In the genomic region with DNA sequence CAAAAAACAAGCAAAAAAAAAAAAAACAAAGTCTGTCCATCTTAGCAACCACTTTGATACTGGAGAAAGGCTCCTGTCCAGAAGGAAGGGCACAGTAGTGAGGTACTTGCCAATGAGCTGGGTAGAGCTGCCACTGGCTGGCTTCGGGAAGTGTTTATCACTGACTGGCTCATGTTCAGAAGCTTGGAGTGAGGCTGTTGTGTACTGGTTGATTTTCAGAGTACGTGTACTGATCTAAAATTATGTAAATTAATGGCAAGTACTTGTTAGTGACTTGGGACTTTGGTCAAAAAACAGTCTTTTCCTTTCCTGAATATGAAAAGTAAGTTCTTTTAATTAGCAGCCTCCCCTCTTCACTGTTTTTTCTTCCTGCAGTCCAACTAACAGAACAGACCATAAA, we compare ENCODE assay signal across 8 cellular contexts. TPM values are rescaled to one million over a fixed set of nuclear protein-coding genes. Genes with fewer than 3 reads are reported as not detected.
DNase-seq lines count a peak whose midpoint lies in the region; ATAC-seq, FAIRE-seq and TF ChIP-seq lines count a peak whose summit lies in the region.

No MANE protein-coding gene starts in this region.

- TF ChIP-seq RAD21 in A549 (conservative IDR thresholded peaks at IDR 0.05 in 1 of 2, IDR thresholded peaks at IDR 0.05 in 1 of 2), result no peak

- H3K4me2 ChIP-seq in A549, result peak overlapping the region; percentile 65

- no peaks in the 10 kb centered on the region for H3K27me3 Mint-ChIP-seq in naive thymus-derived CD4-positive, alpha-beta T cell

- peaks cover 13% of the 10 kb centered on the region for H3K36me3 ChIP-seq in HUES6 (ENCODE audit: control insufficient read depth, insufficient read depth, low read length)
- no peaks in the 10 kb centered on the region for H3K36me3 ChIP-seq in breast epithelium
- H3K36me3 ChIP-seq in naive thymus-derived CD4-positive, alpha-beta T cell (ENCODE audit: control insufficient read depth in 2 of 3, insufficient read depth in 3 of 3, low read length in 3 of 3), result peaks cover 0 to 3% (median 0%) of the 10 kb centered on the region in 3 experiments

- ATAC-seq in A549 (no peak), GM19324 (IDR thresholded peaks at IDR 0.05; ENCODE audit: low FRiP score, unreplicated experiment) (no peak), GM18867 (IDR thresholded peaks at IDR 0.05; ENCODE audit: unreplicated experiment) (no peak)
- no peak for ATAC-seq in naive thymus-derived CD4-positive, alpha-beta T cell

- CTCF ChIA-PET in A549 (lab: Yijun Ruan, JAX), result no interaction called here
- CTCF ChIA-PET in naive thymus-derived CD4-positive, alpha-beta T cell (lab: Charles Lee), result interaction anchor here (0.7 kb wide), 1 partner anchor 70 kb away, joined by 3 read pairs; no protein-coding TSS in a partner anchor

- POLR2A ChIA-PET in A549 (lab: Yijun Ruan, JAX), result interaction anchor here (1.1 to 2.1 kb wide), 3 partner anchors 18 to 70 kb away, joined by 4 to 6 read pairs (median 5); a partner anchor contains a TSS
- POLR2A ChIA-PET in naive thymus-derived CD4-positive, alpha-beta T cell (lab: Charles Lee), result interaction anchor here (0.8 to 4.3 kb wide), 9 partner anchors 18 to 71 kb away, joined by 3 to 37 read pairs (median 5); a partner anchor contains a TSS

- peaks cover 11 to 32% (median 22%) of the 10 kb centered on the region in 5 donors for H3K36me3 Mint-ChIP-seq in naive thymus-derived CD4-positive, alpha-beta T cell

- H3K27me3 ChIP-seq in HUES6 (ENCODE audit: control insufficient read depth, insufficient read depth, low read length), result no peaks in the 10 kb centered on the region
- H3K27me3 ChIP-seq in breast epithelium, result no peaks in the 10 kb centered on the region
- no peaks in the 10 kb centered on the region for H3K27me3 ChIP-seq in naive thymus-derived CD4-positive, alpha-beta T cell (ENCODE audit: control insufficient read depth in 2 of 2, insufficient read depth in 2 of 2, low read length in 2 of 2)

- peak overlapping the region; percentile 89; the same call in 2 of the 3 replicates for H3K4me3 ChIP-seq in A549
- H3K4me3 ChIP-seq in HUES6 (ENCODE audit: low read depth, low read length), result peak overlapping the region; percentile 87
- H3K4me3 ChIP-seq in breast epithelium, result peak overlapping the region in 1 of 3 donors; percentile 86
- no peak overlapping the region for H3K4me3 ChIP-seq in naive thymus-derived CD4-positive, alpha-beta T cell (ENCODE audit: low read length)

- DNase-seq in A549 (ENCODE audit: low read depth in 1 of 2, low spot score in 1 of 2) (peak in 1 of 2 experiments; percentile 6), breast epithelium (ENCODE audit: low spot score in 2 of 2) (no peak), GF-D8 (lab: John Stamatoyannopoulos, UW) (no peak)
- DNase-seq in naive thymus-derived CD4-positive, alpha-beta T cell, result no peak
- no peak for DNase-seq in activated effector memory CD4-positive, alpha-beta T cell treated with anti-CD3 and anti-CD28 coated beads, Interleukin-2, amount 50 U/mL, for 16 hours

- TF ChIP-seq CTCF in A549 (IDR thresholded peaks at IDR 0.05), result no peak
- no peak for TF ChIP-seq CTCF in breast epithelium (IDR thresholded peaks at IDR 0.05)

- TF ChIP-seq POLR2A in A549 (IDR thresholded peaks at IDR 0.05; ENCODE audit: low read length) (no peak), breast epithelium (IDR thresholded peaks at IDR 0.05) (no peak)

- no peak for FAIRE-seq in A549 (lab: Jason Lieb, UNC)

- 74% methylated on average over 2 of the region's 2 CpGs for WGBS in A549 (ENCODE audit: missing lambda C conversion rate)

- H3K9ac ChIP-seq in HUES6 (ENCODE audit: low read length), result no peak overlapping the region

- H3K4me1 ChIP-seq in A549 (no peaks in the 10 kb centered on the region), HUES6 (ENCODE audit: control insufficient read depth, insufficient read depth, low read length) (peaks cover 11% of the 10 kb centered on the region; the same call in 1 of the 2 replicates), breast epithelium (no peaks in the 10 kb centered on the region)
- peaks cover 0 to 15% of the 10 kb centered on the region in 2 donors for H3K4me1 ChIP-seq in naive thymus-derived CD4-positive, alpha-beta T cell (ENCODE audit: control insufficient read depth in 2 of 2, insufficient read depth in 2 of 2, low read length in 2 of 2)

- H3K4me1 Mint-ChIP-seq in naive thymus-derived CD4-positive, alpha-beta T cell, result peaks cover 17 to 39% (median 27%) of the 10 kb centered on the region in 7 donors

- peaks cover 0 to 2% (median 0%) of the 10 kb centered on the region in 11 donors for H3K9me3 Mint-ChIP-seq in naive thymus-derived CD4-positive, alpha-beta T cell

- H3K4me3 Mint-ChIP-seq in naive thymus-derived CD4-positive, alpha-beta T cell, result peak overlapping the region in 9 of 10 donors; percentile 85 to 97 (median 96)

- peak overlapping the region in 1 of 2 experiments; percentile 89; a peak in 2 of 6 replicates for H3K27ac ChIP-seq in A549
- H3K27ac ChIP-seq in HUES6 (ENCODE audit: low read depth, low read length), result peak overlapping the region; percentile 90
- peak overlapping the region; percentile 93 for H3K27ac ChIP-seq in breast epithelium
- H3K27ac ChIP-seq in naive thymus-derived CD4-positive, alpha-beta T cell (ENCODE audit: low read depth, low read length), result peak overlapping the region; percentile 81

- H3K9me3 ChIP-seq in A549, result no peaks in the 10 kb centered on the region
- H3K9me3 ChIP-seq in HUES6 (ENCODE audit: control insufficient read depth, insufficient read depth, low read depth, low read length), result no peaks in the 10 kb centered on the region
- no peaks in the 10 kb centered on the region for H3K9me3 ChIP-seq in breast epithelium
- no peaks in the 10 kb centered on the region for H3K9me3 ChIP-seq in naive thymus-derived CD4-positive, alpha-beta T cell (ENCODE audit: control insufficient read depth in 2 of 3, low read length in 3 of 3)

- TF ChIP-seq EP300 in A549 (IDR thresholded peaks at IDR 0.05), result no peak

- intact Hi-C loops in breast epithelium (cut with DNase I; ENCODE audit: low total_unique reads), result no loop called here
- intact Hi-C loops in naive thymus-derived CD4-positive, alpha-beta T cell (cut with micrococcal nuclease), result loop anchor here (1.0 to 10.0 kb wide), 10 partner anchors 17 to 1491 kb away; a partner anchor contains a TSS

- H3K27ac Mint-ChIP-seq in naive thymus-derived CD4-positive, alpha-beta T cell, result peak overlapping the region; percentile 91 to 98 (median 96)

TF ChIP-seq in A549, 52 proteins besides CTCF, POLR2A, EP300 and RAD21 (continues in another document):
- no peak for TF ChIP-seq KDM5A (IDR thresholded peaks at IDR 0.05)
- TF ChIP-seq FOSB (CRISPR knock-in tag; IDR thresholded peaks at IDR 0.05), result no peak
- TF ChIP-seq ZFP36 (IDR thresholded peaks at IDR 0.05; ENCODE audit: borderline replicate concordance, partially characterized antibody), result no peak
- TF ChIP-seq RARB (CRISPR knock-in tag; IDR thresholded peaks at IDR 0.05), result no peak
- no peak for TF ChIP-seq BHLHE40 (IDR thresholded peaks at IDR 0.05; ENCODE audit: low read depth, low read length)
- TF ChIP-seq SREBF2 (IDR thresholded peaks at IDR 0.05), result no peak
- TF ChIP-seq TP53 (CRISPR knock-in tag; IDR thresholded peaks at IDR 0.05), result no peak
- TF ChIP-seq FOSL2 (IDR thresholded peaks at IDR 0.05), result no peak
- TF ChIP-seq FOSL2 (CRISPR knock-in tag; IDR thresholded peaks at IDR 0.05), result no peak
- TF ChIP-seq ZC3H11A (IDR thresholded peaks at IDR 0.05), result no peak
- no peak for TF ChIP-seq RCOR1 (IDR thresholded peaks at IDR 0.05; ENCODE audit: low read depth, low read length)
- TF ChIP-seq, protein P1, sequence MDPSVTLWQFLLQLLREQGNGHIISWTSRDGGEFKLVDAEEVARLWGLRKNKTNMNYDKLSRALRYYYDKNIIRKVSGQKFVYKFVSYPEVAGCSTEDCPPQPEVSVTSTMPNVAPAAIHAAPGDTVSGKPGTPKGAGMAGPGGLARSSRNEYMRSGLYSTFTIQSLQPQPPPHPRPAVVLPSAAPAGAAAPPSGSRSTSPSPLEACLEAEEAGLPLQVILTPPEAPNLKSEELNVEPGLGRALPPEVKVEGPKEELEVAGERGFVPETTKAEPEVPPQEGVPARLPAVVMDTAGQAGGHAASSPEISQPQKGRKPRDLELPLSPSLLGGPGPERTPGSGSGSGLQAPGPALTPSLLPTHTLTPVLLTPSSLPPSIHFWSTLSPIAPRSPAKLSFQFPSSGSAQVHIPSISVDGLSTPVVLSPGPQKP (IDR thresholded peaks at IDR 0.05; ENCODE audit: low read depth, low read length), result no peak
- no peak for TF ChIP-seq NFE2L2 (conservative IDR thresholded peaks at IDR 0.05; ENCODE audit: low read length)
- no peak for TF ChIP-seq RNF2 (IDR thresholded peaks at IDR 0.05; ENCODE audit: borderline replicate concordance, low read depth)

RNA-seq across cellular contexts. Expression of a gene that starts 1.0 kb away (rescaled TPM):
- polyA plus RNA-seq in A549 (2011; rRNA removed), result 14.8 and 16.1 TPM in 2 replicates
- polyA plus RNA-seq in A549 (2012; cell fraction: cytosol; rRNA removed), result 2.7 and 2.9 TPM in 2 replicates
- 3.9 and 5.6 TPM in 2 replicates for polyA plus RNA-seq in A549 (2012; cell fraction: nucleus; rRNA removed)
- 6.8 to 7.3 TPM (median 7.3 TPM) in 3 replicates for polyA plus RNA-seq in A549 (2017; fragmentation: RNase III; extraction: RNeasy Plus Mini Kit Qiagen cat#74134 plus additional on column Dnase treatment)
- 11.9 and 12.5 TPM in 2 replicates for polyA minus RNA-seq in A549 (2011; rRNA and poly(A)+ RNA removed)
- 10 to 100 TPM; 16.4 to 24.9 (median 17.3) TPM for total RNA-seq in breast epithelium
- 10 to 100 TPM; 14.6 to 26.9 (median 21.9) TPM for total RNA-seq in naive thymus-derived CD4-positive, alpha-beta T cell
- polyA plus RNA-seq in naive thymus-derived CD4-positive, alpha-beta T cell, result 1 to 10 TPM; 2.8 to 4.6 TPM

RNA-seq across cellular contexts. Expression of a gene that starts 17.9 kb away (rescaled TPM):
- 3.2 and 3.8 TPM in 2 replicates for polyA plus RNA-seq in A549 (2011; rRNA removed)
- polyA plus RNA-seq in A549 (2012; cell fraction: cytosol; rRNA removed), result 0.90 and 1.0 TPM in 2 replicates
- 0.31 and 0.54 TPM in 2 replicates for polyA plus RNA-seq in A549 (2012; cell fraction: nucleus; rRNA removed)
- 2.1 to 2.5 TPM (median 2.4 TPM) in 3 replicates for polyA plus RNA-seq in A549 (2017; fragmentation: RNase III; extraction: RNeasy Plus Mini Kit Qiagen cat#74134 plus additional on column Dnase treatment)
- 3.1 and 4.0 TPM in 2 replicates for polyA minus RNA-seq in A549 (2011; rRNA and poly(A)+ RNA removed)
- 1 to 10 TPM in 2 of 3 donors, under 1 TPM in 1; 0.96 to 6.2 (median 4.1) TPM for total RNA-seq in breast epithelium
- total RNA-seq in naive thymus-derived CD4-positive, alpha-beta T cell, result 1 to 10 TPM; 1.3 to 6.4 (median 3.3) TPM
- polyA plus RNA-seq in naive thymus-derived CD4-positive, alpha-beta T cell, result 1 to 10 TPM; 3.6 to 3.8 TPM

RNA-seq across cellular contexts. Expression of a gene that starts 46.9 kb away (rescaled TPM):
- polyA plus RNA-seq in A549 (2011; rRNA removed), result 4.1 and 5.1 TPM in 2 replicates
- 1.0 and 1.2 TPM in 2 replicates for polyA plus RNA-seq in A549 (2012; cell fraction: cytosol; rRNA removed)
- 1.0 and 1.2 TPM in 2 replicates for polyA plus RNA-seq in A549 (2012; cell fraction: nucleus; rRNA removed)
- polyA plus RNA-seq in A549 (2017; fragmentation: RNase III; extraction: RNeasy Plus Mini Kit Qiagen cat#74134 plus additional on column Dnase treatment), result 2.2 TPM in 3 replicates
- polyA minus RNA-seq in A549 (2011; rRNA and poly(A)+ RNA removed), result 7.9 and 9.1 TPM in 2 replicates
- 1 to 10 TPM; 4.8 to 8.3 (median 6.2) TPM for total RNA-seq in breast epithelium
- total RNA-seq in naive thymus-derived CD4-positive, alpha-beta T cell, result 10 to 100 TPM in 3 of 5 experiments, 1 to 10 TPM in 2; 5.0 to 13.9 (median 12.3) TPM
- 1 to 10 TPM; 2.9 to 3.2 TPM for polyA plus RNA-seq in naive thymus-derived CD4-positive, alpha-beta T cell
